ENCODE assay signal across 20 cellular contexts in genomic region chr10:36531621-36532020, GRCh38.
DNase-seq lines count a peak whose midpoint lies in the region; ATAC-seq lines count a peak whose summit lies in the region.
"Had no signal": no experiment of that assay in that cellular context is flagged by ENCODE, and none has a peak within 500 bp of the region (broad histone marks: within the 10 kb centered on the region; RNA-seq: fewer than 3 reads in every experiment).

No MANE protein-coding gene starts in this region.

- H3K4me1 ChIP-seq in GM23248 (ENCODE audit: insufficient read depth), result peaks cover 23% of the 10 kb centered on the region
- H3K4me1 ChIP-seq: esophagus muscularis mucosa, parathyroid adenoma, uterus had no signal

- H2AFZ ChIP-seq in GM23248, result no peak overlapping the region
- H2AFZ ChIP-seq: parathyroid adenoma, PC-9 had no signal

- H4K20me1 ChIP-seq in GM23248 (ENCODE audit: insufficient read depth), result no peaks in the 10 kb centered on the region

- peak overlapping the region; percentile 23; the same call in 1 of the 2 replicates for H3K27ac ChIP-seq in GM23248
- H3K27ac ChIP-seq: esophagus muscularis mucosa, parathyroid adenoma, PC-9, SJSA1, uterus had no signal

- no peaks in the 10 kb centered on the region for H3K79me2 ChIP-seq in GM23248 (ENCODE audit: insufficient read depth)
- H3K79me2 ChIP-seq: parathyroid adenoma had no signal

- no peaks in the 10 kb centered on the region for H3K9me2 ChIP-seq in GM23248 (ENCODE audit: insufficient read depth)

- H3K9ac ChIP-seq in GM23248, result no peak overlapping the region
- H3K9ac ChIP-seq: parathyroid adenoma had no signal

- intact Hi-C loops in cardiac septum (cut with DNase I), result no loop called here

- in situ Hi-C loops in GM23248 (cut with MboI), result no loop called here

- H3K4me2 ChIP-seq in GM23248 (ENCODE audit: unreplicated experiment), result no peak overlapping the region
- H3K4me2 ChIP-seq: PC-9 had no signal

- no peaks in the 10 kb centered on the region for H3K36me3 ChIP-seq in GM23248 (ENCODE audit: low read depth)
- H3K36me3 ChIP-seq: esophagus muscularis mucosa, SJSA1, uterus had no signal

- 44 to 45% methylated on average over 1 of the region's 1 CpG for WGBS in GM23248 (ENCODE audit: low coverage in 1 of 2, low lambda C conversion rate in 2 of 2, missing lambda C conversion rate in 2 of 2), 2 experiments

- peaks cover 4% of the 10 kb centered on the region for H3K9me3 ChIP-seq in GM23248 (ENCODE audit: low read depth)
- H3K9me3 ChIP-seq: SJSA1, uterus had no signal

- no peaks in the 10 kb centered on the region for H3K27me3 ChIP-seq in GM23248 (replicated peaks; ENCODE audit: insufficient read depth)
- H3K27me3 ChIP-seq: esophagus muscularis mucosa, SJSA1, uterus had no signal

- DNase-seq in AG08395 (ENCODE audit: low spot score) (peak; percentile 27), GM23248 (peak; percentile 78), amniotic epithelial cell (ENCODE audit: low read depth) (peak; percentile 24), hepatic stellate cell (ENCODE audit: low spot score) (peak; percentile 7), HT-29 (ENCODE audit: low spot score) (no peak), cardiac septum (ENCODE audit: low spot score) (no peak)
- DNase-seq: activated CD4-positive, alpha-beta T cell treated with anti-CD3 and anti-CD28 coated beads, Interleukin-2, amount 10 ng/mL, durations not matched to agents 24 days and 14 days; AML-193; NCI-H1092; NCI-H1930; PC-9; uterus had no signal

- H3F3A ChIP-seq in GM23248 (ENCODE audit: insufficient read depth), result peaks cover 26% of the 10 kb centered on the region

- no peak overlapping the region for H3K4me3 ChIP-seq in GM23248
- H3K4me3 ChIP-seq: esophagus muscularis mucosa, PC-9, SJSA1, uterus had no signal

- ATAC-seq in HG03521 (IDR thresholded peaks at IDR 0.05; ENCODE audit: unreplicated experiment), result no peak
- no peak for ATAC-seq in GM18867 (IDR thresholded peaks at IDR 0.05; ENCODE audit: unreplicated experiment)
- ATAC-seq: activated T-helper 17 cell treated with anti-CD3 and anti-CD28 coated beads, Interleukin-2, amount 50 U/mL, for 72 hours; HCT116; left lobe of liver had no signal

Comparison
In these comparisons a context has a peak if more than half of its experiments do, and no peak if none do; other contexts are left out.
1. DNase-seq: peak in AG08395 (single experiment), GM23248 (single experiment), amniotic epithelial cell (single experiment) and hepatic stellate cell (single experiment); none in HT-29 (single experiment) and cardiac septum (single experiment).